ENCODE assay signal across 1 cellular context in genomic region chr2:216551234-216551633, GRCh38.
TF ChIP-seq lines count a peak whose summit lies in the region.

No MANE protein-coding gene starts in this region.

TF ChIP-seq in WTC11, 78 proteins besides CTCF, POLR2A, EP300 and RAD21 (continued from another document):
- no peak for TF ChIP-seq ATF2 (CRISPR knock-in tag; IDR thresholded peaks at IDR 0.05; ENCODE audit: borderline replicate concordance, low read depth)
- TF ChIP-seq NR3C1 (CRISPR knock-in tag; conservative IDR thresholded peaks at IDR 0.05; ENCODE audit: low read depth), result no peak
- no peak for TF ChIP-seq JUN (CRISPR knock-in tag; IDR thresholded peaks at IDR 0.05)
